ENCODE assay signal across 8 cellular contexts in genomic region chr11:46345131-46345597, GRCh38. TPM values are rescaled to one million over a fixed set of nuclear protein-coding genes. Genes with fewer than 3 reads are reported as not detected.
A peak's percentile ranks its signal among the peaks of the same experiment; 100 is the strongest.
DNase-seq lines count a peak whose midpoint lies in the region; ATAC-seq and TF ChIP-seq lines count a peak whose summit lies in the region.

No MANE protein-coding gene starts in this region.

- peak overlapping the region; percentile 96 for H3K27ac ChIP-seq in left ventricle myocardium inferior (replicated peaks)

- H3K4me3 Mint-ChIP-seq in activated T-cell treated with anti-CD3 and anti-CD28 coated beads, Interleukin-2, amount 50 U/mL, for 4 hours: peak overlapping the region; percentile 84
- H3K4me3 Mint-ChIP-seq in stimulated activated naive B cell treated with anti-CD40 and anti-IgM and Interleukin-4, amounts not matched to agents 10 μg/mL and 1 μg/mL and 100 μg/mL, for 72 hours: peak overlapping the region; percentile 78 to 84

- no peaks in the 10 kb centered on the region for H3K27me3 ChIP-seq in left ventricle myocardium inferior (ENCODE audit: low read depth)

- no peaks in the 10 kb centered on the region for H3K9me3 Mint-ChIP-seq in activated T-cell treated with anti-CD3 and anti-CD28 coated beads, Interleukin-2, amount 50 U/mL, for 4 hours
- no peaks in the 10 kb centered on the region for H3K9me3 Mint-ChIP-seq in stimulated activated naive B cell treated with anti-CD40 and anti-IgM and Interleukin-4, amounts not matched to agents 10 μg/mL and 1 μg/mL and 100 μg/mL, for 72 hours

- H3K4me3 ChIP-seq in left ventricle myocardium inferior: peak overlapping the region; percentile 84

- intact Hi-C loops in left ventricle myocardium inferior (cut with micrococcal nuclease): no loop called here

- no peaks in the 10 kb centered on the region for H3K27me3 Mint-ChIP-seq in activated T-cell treated with anti-CD3 and anti-CD28 coated beads, Interleukin-2, amount 50 U/mL, for 4 hours (ENCODE audit: low read depth)
- H3K27me3 Mint-ChIP-seq in stimulated activated naive B cell treated with anti-CD40 and anti-IgM and Interleukin-4, amounts not matched to agents 10 μg/mL and 1 μg/mL and 100 μg/mL, for 72 hours: peaks cover 6 to 10% of the 10 kb centered on the region in 2 donors

- H3K36me3 Mint-ChIP-seq in activated T-cell treated with anti-CD3 and anti-CD28 coated beads, Interleukin-2, amount 50 U/mL, for 4 hours (ENCODE audit: insufficient read depth): no peaks in the 10 kb centered on the region
- H3K36me3 Mint-ChIP-seq in stimulated activated naive B cell treated with anti-CD40 and anti-IgM and Interleukin-4, amounts not matched to agents 10 μg/mL and 1 μg/mL and 100 μg/mL, for 72 hours: no peaks in the 10 kb centered on the region

- peaks cover 88% of the 10 kb centered on the region for H3K4me1 ChIP-seq in left ventricle myocardium inferior

- H3K36me3 ChIP-seq in left ventricle myocardium inferior: no peaks in the 10 kb centered on the region

- no peaks in the 10 kb centered on the region for H3K9me3 ChIP-seq in left ventricle myocardium inferior (replicated peaks)

- H3K27ac Mint-ChIP-seq in stimulated activated naive B cell treated with anti-CD40 and anti-IgM and Interleukin-4, amounts not matched to agents 10 μg/mL and 1 μg/mL and 100 μg/mL, for 72 hours: peak overlapping the region; percentile 44

- H3K4me1 Mint-ChIP-seq in activated T-cell treated with anti-CD3 and anti-CD28 coated beads, Interleukin-2, amount 50 U/mL, for 4 hours (ENCODE audit: low read depth): peaks cover 77% of the 10 kb centered on the region
- H3K4me1 Mint-ChIP-seq in stimulated activated naive B cell treated with anti-CD40 and anti-IgM and Interleukin-4, amounts not matched to agents 10 μg/mL and 1 μg/mL and 100 μg/mL, for 72 hours: peaks cover 33 to 42% of the 10 kb centered on the region in 2 donors

- DNase-seq in activated T-cell treated with anti-CD3 and anti-CD28 coated beads, Interleukin-2, amount 50 U/mL, for 4 hours: no peak
- DNase-seq in activated T-cell treated with anti-CD3 and anti-CD28 coated beads, Interleukin-2, amount 50 U/mL, for 48 hours: no peak
- DNase-seq in UCSD-AML1 (lab: John Stamatoyannopoulos, UW; ENCODE audit: unreplicated experiment) (peak; percentile 89), left ventricle myocardium inferior (peak; percentile 75)
- DNase-seq in stimulated activated naive B cell treated with anti-CD40 and anti-IgM and Interleukin-4, amounts not matched to agents 10 μg/mL and 1 μg/mL and 100 μg/mL, for 72 hours: no peak

- ATAC-seq in activated T-cell treated with anti-CD3 and anti-CD28 coated beads, Interleukin-2, amount 50 U/mL, for 4 hours: no peak
- ATAC-seq in stimulated activated naive B cell treated with anti-CD40 and anti-IgM and Interleukin-4, amounts not matched to agents 10 μg/mL and 1 μg/mL and 100 μg/mL, for 72 hours (replicated peaks): peak; percentile 4 to 6
- ATAC-seq in GM21515 (IDR thresholded peaks at IDR 0.05; ENCODE audit: unreplicated experiment) (no peak), GM18511 (IDR thresholded peaks at IDR 0.05; ENCODE audit: unreplicated experiment) (no peak), HG03460 (IDR thresholded peaks at IDR 0.05; ENCODE audit: unreplicated experiment) (no peak)

- peak; percentile 16 for TF ChIP-seq CTCF in left ventricle myocardium inferior (IDR thresholded peaks at IDR 0.05; ENCODE audit: borderline replicate concordance)

RNA-seq across cellular contexts. Expression of gene DGKZ, which starts 2.1 kb away (rescaled TPM):
- total RNA-seq in activated T-cell treated with anti-CD3 and anti-CD28 coated beads, Interleukin-2, amount 50 U/mL, for 4 hours: 100 to 1,000 TPM; 112 to 122 (median 118) TPM
- 77.1 TPM for total RNA-seq in left ventricle myocardium inferior

RNA-seq across cellular contexts. Expression of gene MDK, which starts 36.3 kb away (rescaled TPM):
- total RNA-seq in activated T-cell treated with anti-CD3 and anti-CD28 coated beads, Interleukin-2, amount 50 U/mL, for 4 hours: 1 to 10 TPM; 2.1 to 3.0 (median 2.9) TPM
- total RNA-seq in left ventricle myocardium inferior: 5.4 TPM

RNA-seq across cellular contexts. Expression of gene CHRM4, which starts 46.4 kb away (rescaled TPM):
- under 1 TPM; 0.13 to 0.52 (median 0.25) TPM for total RNA-seq in activated T-cell treated with anti-CD3 and anti-CD28 coated beads, Interleukin-2, amount 50 U/mL, for 4 hours
- not detected for total RNA-seq in left ventricle myocardium inferior

Comparison
In these comparisons a context has a peak if more than half of its experiments do, and no peak if none do; other contexts are left out.
1. ATAC-seq: peak in stimulated activated naive B cell treated with anti-CD40 and anti-IgM and Interleukin-4, amounts not matched to agents 10 μg/mL and 1 μg/mL and 100 μg/mL, for 72 hours (2 of 2); none in activated T-cell treated with anti-CD3 and anti-CD28 coated beads, Interleukin-2, amount 50 U/mL, for 4 hours (0 of 2), GM21515 (single experiment), GM18511 (single experiment) and HG03460 (single experiment).
2. DNase-seq: peak in UCSD-AML1 (single experiment) and left ventricle myocardium inferior (single experiment); none in activated T-cell treated with anti-CD3 and anti-CD28 coated beads, Interleukin-2, amount 50 U/mL, for 4 hours (single experiment), activated T-cell treated with anti-CD3 and anti-CD28 coated beads, Interleukin-2, amount 50 U/mL, for 48 hours (0 of 2) and stimulated activated naive B cell treated with anti-CD40 and anti-IgM and Interleukin-4, amounts not matched to agents 10 μg/mL and 1 μg/mL and 100 μg/mL, for 72 hours (single experiment).